8 cellular contexts compared by ENCODE assay signal in the genomic region with DNA sequence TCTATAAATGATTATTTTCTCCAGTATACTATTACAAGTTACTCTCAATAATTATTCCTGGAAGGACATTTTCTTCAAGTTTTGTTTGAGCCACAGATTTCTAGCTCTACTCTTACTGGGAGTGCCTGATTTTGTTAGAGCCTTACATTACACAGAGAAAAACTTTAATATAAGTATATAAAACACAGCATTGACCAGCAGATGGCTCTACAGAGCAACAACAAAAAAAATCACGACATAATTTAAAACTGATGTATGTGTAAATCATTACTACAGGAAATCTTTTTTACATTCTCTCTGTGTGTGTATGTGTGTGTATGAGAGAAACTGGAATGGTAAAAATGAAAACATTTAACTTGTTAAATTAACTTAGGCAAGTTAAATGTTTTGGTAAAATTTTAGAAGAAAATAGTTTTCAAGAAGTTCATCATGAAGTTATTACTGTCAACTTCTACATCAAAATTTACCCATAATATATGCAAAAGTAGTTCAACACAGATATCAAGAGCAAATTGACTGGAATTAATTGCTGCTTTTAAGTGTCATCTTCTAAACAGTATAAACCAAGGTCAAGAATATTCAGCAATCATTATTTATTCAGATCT.
DNase-seq lines count a peak whose midpoint lies in the region; ATAC-seq and TF ChIP-seq lines count a peak whose summit lies in the region.

No MANE protein-coding gene starts in this region.

- H3K27ac Mint-ChIP-seq in T-helper 17 cell = no peak overlapping the region

- DNase-seq in SKM-1 treated with dmso at 0.1 percent for 144 hours (lab: John Stamatoyannopoulos, UW; ENCODE audit: unreplicated experiment) (peak; percentile 24), SKM-1 (lab: John Stamatoyannopoulos, UW; ENCODE audit: unreplicated experiment) (no peak), Kasumi-1 (lab: John Stamatoyannopoulos, UW) (peak; percentile 55 to 62), T-helper 17 cell (no peak), retina (peak; percentile 16)
- no peak for DNase-seq in activated CD4-positive, CD25-positive, alpha-beta regulatory T cell treated with anti-CD3 and anti-CD28 coated beads, Interleukin-2, amount 50 U/mL, for 72 hours

- no peak for TF ChIP-seq EP300 in gastroesophageal sphincter (IDR thresholded peaks at IDR 0.05)

- peak; percentile 61 for ATAC-seq in T-helper 17 cell
- ATAC-seq in gastroesophageal sphincter = no peak
- ATAC-seq in GM18870 (IDR thresholded peaks at IDR 0.05; ENCODE audit: unreplicated experiment) = no peak

- TF ChIP-seq CTCF in gastroesophageal sphincter (IDR thresholded peaks at IDR 0.05) = peak; percentile 32 to 61 (median 54)

- no peak overlapping the region for H3K4me3 Mint-ChIP-seq in T-helper 17 cell

- no peak overlapping the region for H3K4me3 ChIP-seq in gastroesophageal sphincter

- H3K27me3 ChIP-seq in gastroesophageal sphincter = no peaks in the 10 kb centered on the region

- H3K27ac ChIP-seq in gastroesophageal sphincter = no peak overlapping the region

- no peaks in the 10 kb centered on the region for H3K4me1 Mint-ChIP-seq in T-helper 17 cell

- WGBS in gastroesophageal sphincter (ENCODE audit: low coverage in 1 of 2), 2 donors = 0 to 5% methylated on average over 1 of the region's 1 CpG

- H3K9me3 ChIP-seq in T-helper 17 cell (ENCODE audit: control insufficient read depth, low read length, poor library complexity, severe bottlenecking) (no peaks in the 10 kb centered on the region), gastroesophageal sphincter (no peaks in the 10 kb centered on the region)

- TF ChIP-seq POLR2A in gastroesophageal sphincter (IDR thresholded peaks at IDR 0.05) = no peak

- no peaks in the 10 kb centered on the region for H3K36me3 Mint-ChIP-seq in T-helper 17 cell (ENCODE audit: low read depth)

- no peaks in the 10 kb centered on the region for H3K36me3 ChIP-seq in gastroesophageal sphincter

- H3K27me3 Mint-ChIP-seq in T-helper 17 cell = no peaks in the 10 kb centered on the region

- no peaks in the 10 kb centered on the region for H3K4me1 ChIP-seq in gastroesophageal sphincter

Comparison
In these comparisons a context has a peak if more than half of its experiments do, and no peak if none do; other contexts are left out.
1. DNase-seq: peak in SKM-1 treated with dmso at 0.1 percent for 144 hours (single experiment), Kasumi-1 (2 of 2) and retina (single experiment); none in SKM-1 (single experiment), T-helper 17 cell (0 of 3) and activated CD4-positive, CD25-positive, alpha-beta regulatory T cell treated with anti-CD3 and anti-CD28 coated beads, Interleukin-2, amount 50 U/mL, for 72 hours (single experiment).